In genomic region chr14:69013943-69014782, GRCh38 we compare ENCODE assay signal across 9 cellular contexts. TPM values are rescaled to one million over a fixed set of nuclear protein-coding genes. Genes with fewer than 3 reads are reported as not detected.
DNase-seq lines count a peak whose midpoint lies in the region; ATAC-seq, FAIRE-seq and TF ChIP-seq lines count a peak whose summit lies in the region.
"Had no signal": no experiment of that assay in that cellular context is flagged by ENCODE, and none has a peak within 500 bp of the region (broad histone marks: within the 10 kb centered on the region; RNA-seq: fewer than 3 reads in every experiment).

No MANE protein-coding gene starts in this region.

- no peak for TF ChIP-seq CTCF in kidney (IDR thresholded peaks at IDR 0.05; ENCODE audit: borderline replicate concordance, extremely low read depth, insufficient read depth)

- H2BK12ac ChIP-seq in trophoblast cell (ENCODE audit: low read length) = no peak overlapping the region

- H3K14ac ChIP-seq in trophoblast cell (ENCODE audit: low read length) = no peak overlapping the region

- H3K27me3 Mint-ChIP-seq in activated T-cell treated with anti-CD3 and anti-CD28 coated beads, Interleukin-2, amount 50 U/mL, for 24 hours = no peaks in the 10 kb centered on the region
- H3K27me3 Mint-ChIP-seq in activated T-cell treated with anti-CD3 and anti-CD28 coated beads, Interleukin-2, amount 50 U/mL, for 4 hours (ENCODE audit: low read depth) = no peaks in the 10 kb centered on the region
- H3K27me3 Mint-ChIP-seq: CD4-positive, alpha-beta memory T cell had no signal

- peak in 1 of 2 donors; percentile 77 for ATAC-seq in left cardiac atrium
- ATAC-seq in activated T-cell treated with anti-CD3 and anti-CD28 coated beads, Interleukin-2, amount 50 U/mL, for 4 hours = no peak

- no peak overlapping the region for H2AFZ ChIP-seq in trophoblast cell (ENCODE audit: insufficient read depth, low read length, poor library complexity)

- H3K4me1 Mint-ChIP-seq in activated T-cell treated with anti-CD3 and anti-CD28 coated beads, Interleukin-2, amount 50 U/mL, for 24 hours (ENCODE audit: low read depth) = peaks cover 7% of the 10 kb centered on the region
- H3K4me1 Mint-ChIP-seq in activated T-cell treated with anti-CD3 and anti-CD28 coated beads, Interleukin-2, amount 50 U/mL, for 4 hours (ENCODE audit: low read depth) = no peaks in the 10 kb centered on the region

- H2AK5ac ChIP-seq in trophoblast cell (ENCODE audit: low read length) = no peak overlapping the region

- no peaks in the 10 kb centered on the region for H3K36me3 Mint-ChIP-seq in activated T-cell treated with anti-CD3 and anti-CD28 coated beads, Interleukin-2, amount 50 U/mL, for 24 hours (ENCODE audit: low read depth)
- no peaks in the 10 kb centered on the region for H3K36me3 Mint-ChIP-seq in activated T-cell treated with anti-CD3 and anti-CD28 coated beads, Interleukin-2, amount 50 U/mL, for 4 hours (ENCODE audit: insufficient read depth)
- H3K36me3 Mint-ChIP-seq: CD4-positive, alpha-beta memory T cell had no signal

- H3K4me1 ChIP-seq in SJCRH30 (peaks cover 8% of the 10 kb centered on the region), trophoblast cell (ENCODE audit: control insufficient read depth in 1 of 2, insufficient read depth in 2 of 2, low read length in 2 of 2) (no peaks in the 10 kb centered on the region), kidney (ENCODE audit: control insufficient read depth in 1 of 2, insufficient read depth in 1 of 2, low read depth in 1 of 2, low read length in 2 of 2) (no peaks in the 10 kb centered on the region)

- H3K9me3 Mint-ChIP-seq in activated T-cell treated with anti-CD3 and anti-CD28 coated beads, Interleukin-2, amount 50 U/mL, for 24 hours = no peaks in the 10 kb centered on the region
- H3K9me3 Mint-ChIP-seq in activated T-cell treated with anti-CD3 and anti-CD28 coated beads, Interleukin-2, amount 50 U/mL, for 4 hours = no peaks in the 10 kb centered on the region
- H3K9me3 Mint-ChIP-seq: CD4-positive, alpha-beta memory T cell had no signal

- no peak overlapping the region for H3K4me2 ChIP-seq in trophoblast cell (ENCODE audit: low read length)

- H4K12ac ChIP-seq in trophoblast cell (ENCODE audit: low read depth, low read length) = no peak overlapping the region

- H3K18ac ChIP-seq in trophoblast cell (ENCODE audit: low read length) = no peak overlapping the region

- H3K9me3 ChIP-seq in SJCRH30 (replicated peaks) (no peaks in the 10 kb centered on the region), trophoblast cell (ENCODE audit: insufficient read depth, low read depth, low read length) (no peaks in the 10 kb centered on the region), kidney (ENCODE audit: control insufficient read depth in 1 of 2, low read length in 2 of 2) (no peaks in the 10 kb centered on the region)

- peak; percentile 88 for FAIRE-seq in urothelium cell line (lab: Jason Lieb, UNC)
- FAIRE-seq in kidney (lab: Jason Lieb, UNC) = no peak

- H3K79me1 ChIP-seq in trophoblast cell (ENCODE audit: low read length) = no peaks in the 10 kb centered on the region

- no peaks in the 10 kb centered on the region for H3K79me2 ChIP-seq in trophoblast cell (ENCODE audit: control insufficient read depth, insufficient read depth, low read length, poor library complexity)

- no peak overlapping the region for H3K23ac ChIP-seq in trophoblast cell (ENCODE audit: low read length)

- H3K27me3 ChIP-seq in SJCRH30 = no peaks in the 10 kb centered on the region
- no peaks in the 10 kb centered on the region for H3K27me3 ChIP-seq in trophoblast cell (ENCODE audit: insufficient read depth, low read length)

- no peak overlapping the region for H2BK5ac ChIP-seq in trophoblast cell (ENCODE audit: low read depth, low read length, poor library complexity)

- H3K27ac ChIP-seq in SJCRH30 (no peak overlapping the region), trophoblast cell (ENCODE audit: low read depth, low read length) (no peak overlapping the region), kidney (ENCODE audit: low read depth in 2 of 2, low read length in 2 of 2) (no peak overlapping the region)

- H3K9ac ChIP-seq in trophoblast cell (ENCODE audit: low read length) = no peak overlapping the region
- no peak overlapping the region for H3K9ac ChIP-seq in kidney (ENCODE audit: low read length in 2 of 2)

- H4K8ac ChIP-seq in trophoblast cell (ENCODE audit: low read depth, low read length) = no peak overlapping the region

- H2BK120ac ChIP-seq in trophoblast cell (ENCODE audit: insufficient read depth, low read length, poor library complexity) = no peak overlapping the region

- no peak overlapping the region for H3K4me3 Mint-ChIP-seq in activated T-cell treated with anti-CD3 and anti-CD28 coated beads, Interleukin-2, amount 50 U/mL, for 24 hours
- no peak overlapping the region for H3K4me3 Mint-ChIP-seq in activated T-cell treated with anti-CD3 and anti-CD28 coated beads, Interleukin-2, amount 50 U/mL, for 4 hours
- H3K4me3 Mint-ChIP-seq: CD4-positive, alpha-beta memory T cell had no signal

- intact Hi-C loops in left cardiac atrium (cut with DNase I) (no loop called here), kidney (cut with DNase I) (no loop called here)

- no CpG with 5 or more reads among the region's 12 CpGs for WGBS in trophoblast cell (ENCODE audit: extremely low coverage, insufficient coverage, insufficient read length)

- H4K91ac ChIP-seq in trophoblast cell (ENCODE audit: low read depth, low read length) = no peak overlapping the region

- H3K4ac ChIP-seq in trophoblast cell (ENCODE audit: low read depth, low read length) = no peak overlapping the region

- no peak for DNase-seq in activated T-cell treated with anti-CD3 and anti-CD28 coated beads, Interleukin-2, amount 50 U/mL, for 24 hours
- DNase-seq in activated T-cell treated with anti-CD3 and anti-CD28 coated beads, Interleukin-2, amount 50 U/mL, for 1 hour = no peak
- DNase-seq in SJCRH30 (peak; percentile 66 to 76), left cardiac atrium (peak; percentile 48), urothelium cell line (ENCODE audit: low spot score) (no peak), trophoblast cell (no peak), kidney (no peak)
- no peak for DNase-seq in activated T-cell treated with anti-CD3 and anti-CD28 coated beads, Interleukin-2, amount 50 U/mL, for 4 hours
- DNase-seq: CD4-positive, alpha-beta memory T cell had no signal

- H3K36me3 ChIP-seq in SJCRH30 (no peaks in the 10 kb centered on the region), trophoblast cell (ENCODE audit: control insufficient read depth in 1 of 2, insufficient read depth in 2 of 2, low read length in 2 of 2) (no peaks in the 10 kb centered on the region), kidney (ENCODE audit: control insufficient read depth in 1 of 2, insufficient read depth in 2 of 2, low read length in 2 of 2) (no peaks in the 10 kb centered on the region)

- peak overlapping the region; percentile 24 for H3K27ac Mint-ChIP-seq in activated T-cell treated with anti-CD3 and anti-CD28 coated beads, Interleukin-2, amount 50 U/mL, for 24 hours

- no peak overlapping the region for H3K4me3 ChIP-seq in SJCRH30
- no peak overlapping the region for H3K4me3 ChIP-seq in trophoblast cell (ENCODE audit: low read depth, low read length)
- no peak overlapping the region for H3K4me3 ChIP-seq in kidney (ENCODE audit: low read length in 2 of 2)

RNA-seq across cellular contexts. Expression of gene ACTN1, which starts 35.1 kb away (rescaled TPM):
- total RNA-seq in SJCRH30 (2014; rRNA removed; shearing (Covaris generic)) = 101 and 104 TPM in 2 replicates
- total RNA-seq in left cardiac atrium = 100 to 1,000 TPM; 160 to 319 TPM
- polyA plus RNA-seq in trophoblast cell (2013) = 427 and 440 TPM in 2 replicates
- 10 to 100 TPM; 47.0 to 77.1 (median 56.2) TPM for total RNA-seq in activated T-cell treated with anti-CD3 and anti-CD28 coated beads, Interleukin-2, amount 50 U/mL, for 4 hours
- total RNA-seq in kidney = 184 TPM
- polyA plus RNA-seq in kidney (ENCODE audit: insufficient read depth, low read depth, low replicate concordance) = 20.1 TPM

Comparison
In these comparisons a context has a peak if more than half of its experiments do, and no peak if none do; other contexts are left out.
1. DNase-seq: peak in SJCRH30 (2 of 2) and left cardiac atrium (single experiment); none in activated T-cell treated with anti-CD3 and anti-CD28 coated beads, Interleukin-2, amount 50 U/mL, for 24 hours (single experiment), activated T-cell treated with anti-CD3 and anti-CD28 coated beads, Interleukin-2, amount 50 U/mL, for 1 hour (single experiment), urothelium cell line (single experiment), trophoblast cell (0 of 2), activated T-cell treated with anti-CD3 and anti-CD28 coated beads, Interleukin-2, amount 50 U/mL, for 4 hours (single experiment) and kidney (single experiment).